In the genomic region with DNA sequence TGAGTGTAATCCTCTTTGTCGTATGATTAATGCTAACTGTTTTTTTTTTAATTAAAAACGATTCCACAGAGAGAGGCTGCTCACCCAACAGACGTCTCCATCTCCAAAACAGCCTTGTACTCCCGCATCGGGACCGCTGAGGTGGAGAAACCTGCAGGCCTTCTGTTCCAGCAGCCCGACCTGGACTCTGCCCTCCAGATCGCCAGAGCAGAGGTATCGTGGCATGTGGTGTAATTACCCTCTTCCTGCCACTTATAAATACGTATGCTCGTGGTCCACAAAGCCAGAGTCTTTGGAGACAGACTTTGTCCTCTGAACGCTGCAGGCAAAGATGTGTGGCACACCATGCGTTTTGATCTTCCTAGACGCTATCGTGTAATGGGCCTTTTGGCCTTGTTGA, we compare ENCODE assay signal across 2 cellular contexts.
TF ChIP-seq lines count a peak whose summit lies in the region.

No MANE protein-coding gene starts in this region.

TF ChIP-seq in SK-N-SH, 30 proteins besides CTCF, POLR2A, EP300 and RAD21:
- TF ChIP-seq, protein P1, sequence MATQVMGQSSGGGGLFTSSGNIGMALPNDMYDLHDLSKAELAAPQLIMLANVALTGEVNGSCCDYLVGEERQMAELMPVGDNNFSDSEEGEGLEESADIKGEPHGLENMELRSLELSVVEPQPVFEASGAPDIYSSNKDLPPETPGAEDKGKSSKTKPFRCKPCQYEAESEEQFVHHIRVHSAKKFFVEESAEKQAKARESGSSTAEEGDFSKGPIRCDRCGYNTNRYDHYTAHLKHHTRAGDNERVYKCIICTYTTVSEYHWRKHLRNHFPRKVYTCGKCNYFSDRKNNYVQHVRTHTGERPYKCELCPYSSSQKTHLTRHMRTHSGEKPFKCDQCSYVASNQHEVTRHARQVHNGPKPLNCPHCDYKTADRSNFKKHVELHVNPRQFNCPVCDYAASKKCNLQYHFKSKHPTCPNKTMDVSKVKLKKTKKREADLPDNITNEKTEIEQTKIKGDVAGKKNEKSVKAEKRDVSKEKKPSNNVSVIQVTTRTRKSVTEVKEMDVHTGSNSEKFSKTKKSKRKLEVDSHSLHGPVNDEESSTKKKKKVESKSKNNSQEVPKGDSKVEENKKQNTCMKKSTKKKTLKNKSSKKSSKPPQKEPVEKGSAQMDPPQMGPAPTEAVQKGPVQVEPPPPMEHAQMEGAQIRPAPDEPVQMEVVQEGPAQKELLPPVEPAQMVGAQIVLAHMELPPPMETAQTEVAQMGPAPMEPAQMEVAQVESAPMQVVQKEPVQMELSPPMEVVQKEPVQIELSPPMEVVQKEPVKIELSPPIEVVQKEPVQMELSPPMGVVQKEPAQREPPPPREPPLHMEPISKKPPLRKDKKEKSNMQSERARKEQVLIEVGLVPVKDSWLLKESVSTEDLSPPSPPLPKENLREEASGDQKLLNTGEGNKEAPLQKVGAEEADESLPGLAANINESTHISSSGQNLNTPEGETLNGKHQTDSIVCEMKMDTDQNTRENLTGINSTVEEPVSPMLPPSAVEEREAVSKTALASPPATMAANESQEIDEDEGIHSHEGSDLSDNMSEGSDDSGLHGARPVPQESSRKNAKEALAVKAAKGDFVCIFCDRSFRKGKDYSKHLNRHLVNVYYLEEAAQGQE (IDR thresholded peaks at IDR 0.05; ENCODE audit: low read depth, low read length), result no peak
- TF ChIP-seq RXRA (IDR thresholded peaks at IDR 0.05; ENCODE audit: borderline replicate concordance, low read depth) (no peak), MXI1 (IDR thresholded peaks at IDR 0.05; ENCODE audit: low read depth, low read length) (no peak), TAF1 (IDR thresholded peaks at IDR 0.05; ENCODE audit: borderline replicate concordance, low read depth, low read length) (no peak), MEF2A (IDR thresholded peaks at IDR 0.05; ENCODE audit: borderline replicate concordance, low read depth) (no peak), FOSL2 (IDR thresholded peaks at IDR 0.05; ENCODE audit: borderline replicate concordance, low read depth) (no peak), TEAD4 (IDR thresholded peaks at IDR 0.05; ENCODE audit: borderline replicate concordance, insufficient read depth) (no peak), GABPA (IDR thresholded peaks at IDR 0.05; ENCODE audit: low read depth) (no peak), NRF1 (IDR thresholded peaks at IDR 0.05; ENCODE audit: low read depth, low read length) (no peak), GATA2 (CRISPR knock-in tag; IDR thresholded peaks at IDR 0.05) (no peak), ELF1 (IDR thresholded peaks at IDR 0.05) (no peak)
- TF ChIP-seq, protein P2, sequence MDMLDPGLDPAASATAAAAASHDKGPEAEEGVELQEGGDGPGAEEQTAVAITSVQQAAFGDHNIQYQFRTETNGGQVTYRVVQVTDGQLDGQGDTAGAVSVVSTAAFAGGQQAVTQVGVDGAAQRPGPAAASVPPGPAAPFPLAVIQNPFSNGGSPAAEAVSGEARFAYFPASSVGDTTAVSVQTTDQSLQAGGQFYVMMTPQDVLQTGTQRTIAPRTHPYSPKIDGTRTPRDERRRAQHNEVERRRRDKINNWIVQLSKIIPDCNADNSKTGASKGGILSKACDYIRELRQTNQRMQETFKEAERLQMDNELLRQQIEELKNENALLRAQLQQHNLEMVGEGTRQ (IDR thresholded peaks at IDR 0.05; ENCODE audit: borderline replicate concordance, low read depth, low read length), result no peak
- TF ChIP-seq, protein P3, sequence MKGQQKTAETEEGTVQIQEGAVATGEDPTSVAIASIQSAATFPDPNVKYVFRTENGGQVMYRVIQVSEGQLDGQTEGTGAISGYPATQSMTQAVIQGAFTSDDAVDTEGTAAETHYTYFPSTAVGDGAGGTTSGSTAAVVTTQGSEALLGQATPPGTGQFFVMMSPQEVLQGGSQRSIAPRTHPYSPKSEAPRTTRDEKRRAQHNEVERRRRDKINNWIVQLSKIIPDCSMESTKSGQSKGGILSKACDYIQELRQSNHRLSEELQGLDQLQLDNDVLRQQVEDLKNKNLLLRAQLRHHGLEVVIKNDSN (IDR thresholded peaks at IDR 0.05; ENCODE audit: borderline replicate concordance, low read depth), result no peak
- TF ChIP-seq, protein P4, sequence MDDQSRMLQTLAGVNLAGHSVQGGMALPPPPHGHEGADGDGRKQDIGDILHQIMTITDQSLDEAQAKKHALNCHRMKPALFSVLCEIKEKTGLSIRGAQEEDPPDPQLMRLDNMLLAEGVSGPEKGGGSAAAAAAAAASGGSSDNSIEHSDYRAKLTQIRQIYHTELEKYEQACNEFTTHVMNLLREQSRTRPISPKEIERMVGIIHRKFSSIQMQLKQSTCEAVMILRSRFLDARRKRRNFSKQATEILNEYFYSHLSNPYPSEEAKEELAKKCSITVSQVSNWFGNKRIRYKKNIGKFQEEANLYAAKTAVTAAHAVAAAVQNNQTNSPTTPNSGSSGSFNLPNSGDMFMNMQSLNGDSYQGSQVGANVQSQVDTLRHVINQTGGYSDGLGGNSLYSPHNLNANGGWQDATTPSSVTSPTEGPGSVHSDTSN (IDR thresholded peaks at IDR 0.05), result no peak
- TF ChIP-seq, protein P5, sequence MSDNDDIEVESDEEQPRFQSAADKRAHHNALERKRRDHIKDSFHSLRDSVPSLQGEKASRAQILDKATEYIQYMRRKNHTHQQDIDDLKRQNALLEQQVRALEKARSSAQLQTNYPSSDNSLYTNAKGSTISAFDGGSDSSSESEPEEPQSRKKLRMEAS (IDR thresholded peaks at IDR 0.05; ENCODE audit: low read depth), result no peak

TF ChIP-seq in SK-N-SH treated with all-trans-retinoic acid at 6 μM for 48 hours, 23 proteins besides CTCF, POLR2A, EP300 and RAD21 (continued from another document):
- TF ChIP-seq TOX (CRISPR knock-in tag; IDR thresholded peaks at IDR 0.05; ENCODE audit: borderline replicate concordance), result no peak
- TF ChIP-seq OSR1 (CRISPR knock-in tag; IDR thresholded peaks at IDR 0.05), result no peak
- no peak for TF ChIP-seq ISL1 (CRISPR knock-in tag; IDR thresholded peaks at IDR 0.05)
- TF ChIP-seq, protein P6, sequence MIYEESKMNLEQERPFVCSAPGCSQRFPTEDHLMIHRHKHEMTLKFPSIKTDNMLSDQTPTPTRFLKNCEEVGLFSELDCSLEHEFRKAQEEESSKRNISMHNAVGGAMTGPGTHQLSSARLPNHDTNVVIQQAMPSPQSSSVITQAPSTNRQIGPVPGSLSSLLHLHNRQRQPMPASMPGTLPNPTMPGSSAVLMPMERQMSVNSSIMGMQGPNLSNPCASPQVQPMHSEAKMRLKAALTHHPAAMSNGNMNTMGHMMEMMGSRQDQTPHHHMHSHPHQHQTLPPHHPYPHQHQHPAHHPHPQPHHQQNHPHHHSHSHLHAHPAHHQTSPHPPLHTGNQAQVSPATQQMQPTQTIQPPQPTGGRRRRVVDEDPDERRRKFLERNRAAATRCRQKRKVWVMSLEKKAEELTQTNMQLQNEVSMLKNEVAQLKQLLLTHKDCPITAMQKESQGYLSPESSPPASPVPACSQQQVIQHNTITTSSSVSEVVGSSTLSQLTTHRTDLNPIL (CRISPR knock-in tag; IDR thresholded peaks at IDR 0.05; ENCODE audit: low read depth), result no peak
- TF ChIP-seq, protein P7, sequence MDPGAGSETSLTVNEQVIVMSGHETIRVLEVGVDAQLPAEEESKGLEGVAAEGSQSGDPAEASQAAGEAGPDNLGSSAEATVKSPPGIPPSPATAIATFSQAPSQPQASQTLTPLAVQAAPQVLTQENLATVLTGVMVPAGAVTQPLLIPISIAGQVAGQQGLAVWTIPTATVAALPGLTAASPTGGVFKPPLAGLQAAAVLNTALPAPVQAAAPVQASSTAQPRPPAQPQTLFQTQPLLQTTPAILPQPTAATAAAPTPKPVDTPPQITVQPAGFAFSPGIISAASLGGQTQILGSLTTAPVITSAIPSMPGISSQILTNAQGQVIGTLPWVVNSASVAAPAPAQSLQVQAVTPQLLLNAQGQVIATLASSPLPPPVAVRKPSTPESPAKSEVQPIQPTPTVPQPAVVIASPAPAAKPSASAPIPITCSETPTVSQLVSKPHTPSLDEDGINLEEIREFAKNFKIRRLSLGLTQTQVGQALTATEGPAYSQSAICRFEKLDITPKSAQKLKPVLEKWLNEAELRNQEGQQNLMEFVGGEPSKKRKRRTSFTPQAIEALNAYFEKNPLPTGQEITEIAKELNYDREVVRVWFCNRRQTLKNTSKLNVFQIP (CRISPR knock-in tag; IDR thresholded peaks at IDR 0.05; ENCODE audit: borderline replicate concordance, low read depth), result no peak
- no peak for TF ChIP-seq ZFP3 (CRISPR knock-in tag; IDR thresholded peaks at IDR 0.05)
- no peak for TF ChIP-seq ZNF565 (CRISPR knock-in tag; conservative IDR thresholded peaks at IDR 0.05; ENCODE audit: low read depth)
- no peak for TF ChIP-seq SNAI2 (CRISPR knock-in tag; IDR thresholded peaks at IDR 0.05)
- TF ChIP-seq, protein P8, sequence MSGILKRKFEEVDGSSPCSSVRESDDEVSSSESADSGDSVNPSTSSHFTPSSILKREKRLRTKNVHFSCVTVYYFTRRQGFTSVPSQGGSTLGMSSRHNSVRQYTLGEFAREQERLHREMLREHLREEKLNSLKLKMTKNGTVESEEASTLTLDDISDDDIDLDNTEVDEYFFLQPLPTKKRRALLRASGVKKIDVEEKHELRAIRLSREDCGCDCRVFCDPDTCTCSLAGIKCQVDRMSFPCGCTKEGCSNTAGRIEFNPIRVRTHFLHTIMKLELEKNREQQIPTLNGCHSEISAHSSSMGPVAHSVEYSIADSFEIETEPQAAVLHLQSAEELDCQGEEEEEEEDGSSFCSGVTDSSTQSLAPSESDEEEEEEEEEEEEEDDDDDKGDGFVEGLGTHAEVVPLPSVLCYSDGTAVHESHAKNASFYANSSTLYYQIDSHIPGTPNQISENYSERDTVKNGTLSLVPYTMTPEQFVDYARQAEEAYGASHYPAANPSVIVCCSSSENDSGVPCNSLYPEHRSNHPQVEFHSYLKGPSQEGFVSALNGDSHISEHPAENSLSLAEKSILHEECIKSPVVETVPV (CRISPR knock-in tag; IDR thresholded peaks at IDR 0.05), result no peak
- TF ChIP-seq ARNTL (CRISPR knock-in tag; IDR thresholded peaks at IDR 0.05; ENCODE audit: borderline replicate concordance, low read depth), result no peak
- TF ChIP-seq ZNF8 (CRISPR knock-in tag; IDR thresholded peaks at IDR 0.05), result no peak
- TF ChIP-seq, protein P9, sequence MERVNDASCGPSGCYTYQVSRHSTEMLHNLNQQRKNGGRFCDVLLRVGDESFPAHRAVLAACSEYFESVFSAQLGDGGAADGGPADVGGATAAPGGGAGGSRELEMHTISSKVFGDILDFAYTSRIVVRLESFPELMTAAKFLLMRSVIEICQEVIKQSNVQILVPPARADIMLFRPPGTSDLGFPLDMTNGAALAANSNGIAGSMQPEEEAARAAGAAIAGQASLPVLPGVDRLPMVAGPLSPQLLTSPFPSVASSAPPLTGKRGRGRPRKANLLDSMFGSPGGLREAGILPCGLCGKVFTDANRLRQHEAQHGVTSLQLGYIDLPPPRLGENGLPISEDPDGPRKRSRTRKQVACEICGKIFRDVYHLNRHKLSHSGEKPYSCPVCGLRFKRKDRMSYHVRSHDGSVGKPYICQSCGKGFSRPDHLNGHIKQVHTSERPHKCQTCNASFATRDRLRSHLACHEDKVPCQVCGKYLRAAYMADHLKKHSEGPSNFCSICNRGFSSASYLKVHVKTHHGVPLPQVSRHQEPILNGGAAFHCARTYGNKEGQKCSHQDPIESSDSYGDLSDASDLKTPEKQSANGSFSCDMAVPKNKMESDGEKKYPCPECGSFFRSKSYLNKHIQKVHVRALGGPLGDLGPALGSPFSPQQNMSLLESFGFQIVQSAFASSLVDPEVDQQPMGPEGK (CRISPR knock-in tag; IDR thresholded peaks at IDR 0.05; ENCODE audit: borderline replicate concordance), result no peak
- no peak for TF ChIP-seq BACH2 (CRISPR knock-in tag; IDR thresholded peaks at IDR 0.05; ENCODE audit: borderline replicate concordance)
TF ChIP-seq in SK-N-SH treated with all-trans-retinoic acid at 6 μM for 48 hours: peak in this region for 0.
